17 cellular contexts compared by ENCODE assay signal in the genomic region with DNA sequence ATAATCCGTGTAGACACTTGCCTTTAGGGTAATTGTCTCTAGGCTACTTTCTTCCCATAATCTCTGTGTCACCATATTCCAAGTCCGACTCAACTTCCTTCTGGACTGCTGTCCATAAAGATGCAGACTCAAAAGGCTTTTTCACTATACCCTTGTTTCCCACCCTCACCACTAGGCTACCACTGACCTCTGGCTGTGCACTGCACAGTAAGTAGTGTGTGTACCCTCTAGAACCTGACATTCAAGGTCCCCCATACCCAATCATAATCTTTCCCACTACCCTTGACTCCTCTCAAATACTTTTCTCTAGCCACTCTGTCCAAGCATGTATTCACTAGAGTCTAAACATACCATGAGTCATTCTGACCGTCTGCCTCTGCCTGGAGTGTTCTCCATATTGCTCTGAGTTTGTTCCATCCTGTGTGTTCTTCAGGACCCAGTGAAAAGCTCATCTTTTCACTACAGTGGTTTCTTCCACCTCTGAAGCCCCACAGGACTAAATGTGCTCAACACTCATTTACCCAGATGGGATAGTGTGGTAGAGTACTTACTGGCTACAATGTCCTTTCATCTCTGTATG. TPM values are rescaled to one million over a fixed set of nuclear protein-coding genes. Genes with fewer than 3 reads are reported as not detected.
A peak's percentile ranks its signal among the peaks of the same experiment; 100 is the strongest.
DNase-seq lines count a peak whose midpoint lies in the region; TF ChIP-seq lines count a peak whose summit lies in the region.
"Had no signal": no experiment of that assay in that cellular context is flagged by ENCODE, and none has a peak within 500 bp of the region (broad histone marks: within the 10 kb centered on the region; RNA-seq: fewer than 3 reads in every experiment).

No MANE protein-coding gene starts in this region.

- H3K4me1 Mint-ChIP-seq in HFFc6 (ENCODE audit: low read depth), result peaks cover 15% of the 10 kb centered on the region
- H3K4me1 Mint-ChIP-seq: activated naive CD8-positive, alpha-beta T cell treated with anti-CD3 and anti-CD28 coated beads, Interleukin-2, amount 10 ng/mL, durations not matched to agents 7 days and 5 days had no signal

- in situ Hi-C loops in brain microvascular endothelial cell (cut with HindIII; ENCODE audit: low pct_ligation_motif_present, low sequenced_read_pairs), result no loop called here

- peak overlapping the region; percentile 54 for H3K27ac Mint-ChIP-seq in HFFc6
- H3K27ac Mint-ChIP-seq: activated naive CD8-positive, alpha-beta T cell treated with anti-CD3 and anti-CD28 coated beads, Interleukin-2, amount 10 ng/mL, durations not matched to agents 7 days and 5 days; dendritic cell treated with granulocyte-macrophage colony-stimulating factor and Interleukin-4, amounts not matched to agents 40 ng/mL and 50 ng/mL, for 4 days had no signal

- H3K4me3 Mint-ChIP-seq in HFFc6, result 0 out of 2 replicates have a peak overlapping the region, but pooled peaks have one; percentile 12
- H3K4me3 Mint-ChIP-seq: activated naive CD8-positive, alpha-beta T cell treated with anti-CD3 and anti-CD28 coated beads, Interleukin-2, amount 10 ng/mL, durations not matched to agents 7 days and 5 days; dendritic cell treated with granulocyte-macrophage colony-stimulating factor and Interleukin-4, amounts not matched to agents 40 ng/mL and 50 ng/mL, for 4 days had no signal

- no peaks in the 10 kb centered on the region for H3K36me3 Mint-ChIP-seq in HFFc6 (ENCODE audit: low read depth)
- H3K36me3 Mint-ChIP-seq: activated naive CD8-positive, alpha-beta T cell treated with anti-CD3 and anti-CD28 coated beads, Interleukin-2, amount 10 ng/mL, durations not matched to agents 7 days and 5 days had no signal

- peak overlapping the region; percentile 42 for H3K27ac ChIP-seq in brain microvascular endothelial cell
- H3K27ac ChIP-seq: HL-60, KMS-11 had no signal

- H3K27me3 ChIP-seq in brain microvascular endothelial cell (replicated peaks), result no peaks in the 10 kb centered on the region

- no peaks in the 10 kb centered on the region for H3K9me3 Mint-ChIP-seq in HFFc6
- H3K9me3 Mint-ChIP-seq: activated naive CD8-positive, alpha-beta T cell treated with anti-CD3 and anti-CD28 coated beads, Interleukin-2, amount 10 ng/mL, durations not matched to agents 7 days and 5 days; dendritic cell treated with granulocyte-macrophage colony-stimulating factor and Interleukin-4, amounts not matched to agents 40 ng/mL and 50 ng/mL, for 4 days had no signal

- no peaks in the 10 kb centered on the region for H3K27me3 Mint-ChIP-seq in HFFc6 (ENCODE audit: insufficient read depth)
- H3K27me3 Mint-ChIP-seq: dendritic cell treated with granulocyte-macrophage colony-stimulating factor and Interleukin-4, amounts not matched to agents 40 ng/mL and 50 ng/mL, for 4 days had no signal

- DNase-seq in AG08395 (ENCODE audit: low spot score) (peak; percentile 40), HFFc6 (peak; percentile 3), brain microvascular endothelial cell (peak; percentile 40), iris pigment epithelial cell (ENCODE audit: low read depth) (peak; percentile 73), NK-92 (lab: John Stamatoyannopoulos, UW; ENCODE audit: unreplicated experiment) (no peak), activated gamma-delta T cell (lab: John Stamatoyannopoulos, UW) (no peak), islet precursor cell (no peak), Kasumi-1 (lab: John Stamatoyannopoulos, UW) (no peak)
- DNase-seq: activated naive CD8-positive, alpha-beta T cell treated with anti-CD3 and anti-CD28 coated beads, Interleukin-2, amount 10 ng/mL, durations not matched to agents 7 days and 5 days; DMS 273 treated with DMSO at 0.1 percent for 48 hours; mucosa of descending colon; NCI-H187 treated with DMSO at 0.1 percent for 48 hours; NCI-H526; RPMI8226 had no signal

- TF ChIP-seq CTCF in HFFc6 (IDR thresholded peaks at IDR 0.05) (0 out of 2 replicates have a peak, but pooled peaks have one; percentile 6), brain microvascular endothelial cell (IDR thresholded peaks at IDR 0.05; ENCODE audit: low read depth, low read length, missing control alignments) (no peak)

- H3K4me3 ChIP-seq in brain microvascular endothelial cell (ENCODE audit: low read depth, low read length), result no peak overlapping the region
- H3K4me3 ChIP-seq: mucosa of descending colon had no signal

- H3K36me3 ChIP-seq in brain microvascular endothelial cell (replicated peaks), result no peaks in the 10 kb centered on the region

RNA-seq across cellular contexts. Expression of gene JADE3, which starts 17.3 kb away (rescaled TPM):
- total RNA-seq in HFFc6 (2021; fragmentation: NEBNext Ultra II Directional; extraction: Animal tissue kit (Norgen Biotek cat#: 25700)), result 1 to 10 TPM; 5.1 to 7.3 (median 5.9) TPM

Comparison
In these comparisons a context has a peak if more than half of its experiments do, and no peak if none do; other contexts are left out.
1. DNase-seq: peak in AG08395 (single experiment), HFFc6 (single experiment), brain microvascular endothelial cell (single experiment) and iris pigment epithelial cell (single experiment); none in NK-92 (single experiment), activated gamma-delta T cell (single experiment), islet precursor cell (single experiment) and Kasumi-1 (0 of 2).